Comparison of ENCODE assay signal across 13 cellular contexts in genomic region chr3:182740710-182741109, GRCh38. TPM values are rescaled to one million over a fixed set of nuclear protein-coding genes. Genes with fewer than 3 reads are reported as not detected.
DNase-seq lines count a peak whose midpoint lies in the region; ATAC-seq, FAIRE-seq and TF ChIP-seq lines count a peak whose summit lies in the region.
"Had no signal": no experiment of that assay in that cellular context is flagged by ENCODE, and none has a peak within 500 bp of the region (broad histone marks: within the 10 kb centered on the region; RNA-seq: fewer than 3 reads in every experiment).

No MANE protein-coding gene starts in this region.

- WGBS in A549 (ENCODE audit: missing lambda C conversion rate) = 60% methylated on average over 6 of the region's 6 CpGs

- TF ChIP-seq RAD21 in A549 (conservative IDR thresholded peaks at IDR 0.05 in 1 of 2, IDR thresholded peaks at IDR 0.05 in 1 of 2) = no peak

- CTCF ChIA-PET in A549 (lab: Yijun Ruan, JAX) = no interaction called here

- H3K4me3 ChIP-seq in A549 = no peak overlapping the region

- no peak for TF ChIP-seq CTCF in A549 (IDR thresholded peaks at IDR 0.05)

- TF ChIP-seq POLR2A in A549 (IDR thresholded peaks at IDR 0.05; ENCODE audit: low read length) = no peak

- intact Hi-C loops in left colon (cut with DNase I, micrococcal nuclease) = no loop called here

- no peak for FAIRE-seq in A549 (lab: Jason Lieb, UNC)

- no peaks in the 10 kb centered on the region for H3K9me3 ChIP-seq in A549
- H3K9me3 ChIP-seq: vagina had no signal

- ATAC-seq in A549 (peak; percentile 59 to 62; a peak in 5 of 6 replicates), SK-N-SH treated with all-trans-retinoic acid at 6 μM for 48 hours (peak; percentile 55), left colon (peak; percentile 76), GM18867 (IDR thresholded peaks at IDR 0.05; ENCODE audit: unreplicated experiment) (no peak), GM21576 (IDR thresholded peaks at IDR 0.05; ENCODE audit: unreplicated experiment) (no peak), HG02623 (IDR thresholded peaks at IDR 0.05; ENCODE audit: unreplicated experiment) (no peak)
- ATAC-seq: activated CD4-positive, alpha-beta T cell treated with anti-CD3 and anti-CD28 coated beads for 36 hours; Panc1 had no signal

- H3K27ac ChIP-seq in A549 = no peak overlapping the region
- H3K27ac ChIP-seq: vagina had no signal

- POLR2A ChIA-PET in A549 (lab: Yijun Ruan, JAX) = no interaction called here

- no peaks in the 10 kb centered on the region for H3K4me1 ChIP-seq in A549
- H3K4me1 ChIP-seq: vagina had no signal

- TF ChIP-seq EP300 in A549 (IDR thresholded peaks at IDR 0.05) = no peak

- DNase-seq in A549 (ENCODE audit: low read depth in 1 of 2, low spot score in 1 of 2) (peak in 1 of 2 experiments; percentile 24), HT-29 (ENCODE audit: low spot score) (peak; percentile 86), left colon (peak; percentile 35 to 61)
- DNase-seq in stimulated activated naive CD4-positive, alpha-beta T cell treated with Interleukin-2 at 50 U/mL for 16 hours (lab: John Stamatoyannopoulos, UW) = no peak
- DNase-seq: activated CD4-positive, alpha-beta T cell treated with anti-CD3 and anti-CD28 coated beads for 36 hours; activated naive CD4-positive, alpha-beta T cell treated with anti-CD3 and anti-CD28 coated beads for 36 hours; MM.1S had no signal

- no peak overlapping the region for H3K4me2 ChIP-seq in A549

TF ChIP-seq in A549, 52 proteins besides CTCF, POLR2A, EP300 and RAD21:
- TF ChIP-seq NPAS2 (CRISPR knock-in tag; IDR thresholded peaks at IDR 0.05; ENCODE audit: borderline replicate concordance) (no peak), CBX2 (IDR thresholded peaks at IDR 0.05; ENCODE audit: borderline replicate concordance, low read depth) (no peak), FOSB (CRISPR knock-in tag; IDR thresholded peaks at IDR 0.05) (no peak), MAX (IDR thresholded peaks at IDR 0.05) (no peak)
TF ChIP-seq in A549: peak in this region for 0.

TF ChIP-seq in SK-N-SH treated with all-trans-retinoic acid at 6 μM for 48 hours, 23 proteins besides CTCF, POLR2A, EP300 and RAD21:
- TF ChIP-seq TCF4 (CRISPR knock-in tag; IDR thresholded peaks at IDR 0.05; ENCODE audit: borderline replicate concordance) (no peak), CSDC2 (CRISPR knock-in tag; IDR thresholded peaks at IDR 0.05) (no peak), SNAI2 (CRISPR knock-in tag; IDR thresholded peaks at IDR 0.05) (no peak), CREB5 (CRISPR knock-in tag; IDR thresholded peaks at IDR 0.05; ENCODE audit: low read depth) (no peak), ZNF565 (CRISPR knock-in tag; conservative IDR thresholded peaks at IDR 0.05; ENCODE audit: low read depth) (no peak), ZFP3 (CRISPR knock-in tag; IDR thresholded peaks at IDR 0.05) (no peak), POU6F1 (CRISPR knock-in tag; IDR thresholded peaks at IDR 0.05; ENCODE audit: borderline replicate concordance, low read depth) (no peak), ZFP30 (CRISPR knock-in tag; IDR thresholded peaks at IDR 0.05) (no peak), BACH2 (CRISPR knock-in tag; IDR thresholded peaks at IDR 0.05; ENCODE audit: borderline replicate concordance) (no peak), ZNF8 (CRISPR knock-in tag; IDR thresholded peaks at IDR 0.05) (no peak), TOX (CRISPR knock-in tag; IDR thresholded peaks at IDR 0.05; ENCODE audit: borderline replicate concordance) (no peak), OSR1 (CRISPR knock-in tag; IDR thresholded peaks at IDR 0.05) (no peak), TSHZ2 (CRISPR knock-in tag; IDR thresholded peaks at IDR 0.05) (no peak), ARNTL (CRISPR knock-in tag; IDR thresholded peaks at IDR 0.05; ENCODE audit: borderline replicate concordance, low read depth) (no peak), ZNF70 (CRISPR knock-in tag; IDR thresholded peaks at IDR 0.05) (no peak)

RNA-seq across cellular contexts. Expression of gene ATP11B, which starts 52.6 kb away (rescaled TPM):
- polyA plus RNA-seq in A549 (2011; rRNA removed) = 16.5 and 17.2 TPM in 2 replicates
- polyA plus RNA-seq in A549 (2012; cell fraction: cytosol; rRNA removed) = 2.3 and 2.6 TPM in 2 replicates
- polyA plus RNA-seq in A549 (2012; cell fraction: nucleus; rRNA removed) = 1.8 and 2.9 TPM in 2 replicates
- 9.1 to 10.1 TPM (median 10.0 TPM) in 3 replicates for polyA plus RNA-seq in A549 (2017; fragmentation: RNase III; extraction: RNeasy Plus Mini Kit Qiagen cat#74134 plus additional on column Dnase treatment)
- polyA minus RNA-seq in A549 (2011; rRNA and poly(A)+ RNA removed) = 11.2 and 13.3 TPM in 2 replicates
- total RNA-seq in HT-29 (2014; rRNA removed; shearing (Covaris generic)) = 44.1 and 59.4 TPM in 2 replicates
- total RNA-seq in left colon = 100 to 1,000 TPM; 114 to 121 TPM

Comparison
In these comparisons a context has a peak if more than half of its experiments do, and no peak if none do; other contexts are left out.
1. ATAC-seq: peak in A549 (2 of 2), SK-N-SH treated with all-trans-retinoic acid at 6 μM for 48 hours (single experiment) and left colon (single experiment); none in GM18867 (single experiment), GM21576 (single experiment) and HG02623 (single experiment).